ENCODE assay signal across 17 cellular contexts in the genomic region with DNA sequence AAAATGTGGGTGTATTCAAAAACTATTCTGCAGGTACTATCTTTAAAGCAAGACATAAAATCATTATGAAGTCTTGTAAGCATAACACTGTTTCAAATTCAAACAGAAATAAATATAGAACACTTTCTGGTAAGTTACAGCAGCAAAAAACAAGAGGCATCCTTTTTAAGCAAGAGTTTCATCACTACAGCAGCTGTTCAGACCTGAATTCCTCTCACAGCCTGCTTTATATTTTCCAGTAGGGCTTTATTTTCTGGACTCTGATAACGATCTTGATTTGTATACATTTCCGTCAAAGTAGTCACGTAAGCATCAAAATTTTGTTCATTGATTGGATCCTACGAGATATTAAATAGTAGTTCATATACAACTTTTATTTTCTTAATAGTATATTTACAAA. TPM values are rescaled to one million over a fixed set of nuclear protein-coding genes. Genes with fewer than 3 reads are reported as not detected.
DNase-seq lines count a peak whose midpoint lies in the region; ATAC-seq and TF ChIP-seq lines count a peak whose summit lies in the region.
"Had no signal": no experiment of that assay in that cellular context is flagged by ENCODE, and none has a peak within 500 bp of the region (broad histone marks: within the 10 kb centered on the region; RNA-seq: fewer than 3 reads in every experiment).

No MANE protein-coding gene starts in this region.

- WGBS in gastroesophageal sphincter (ENCODE audit: low coverage in 1 of 2), 2 donors = 22 to 30% methylated on average over 4 of the region's 4 CpGs
- 74 to 80% methylated on average over 4 of the region's 4 CpGs for WGBS in tibial nerve, 2 donors

- 0 out of 2 replicates have a peak overlapping the region, but pooled peaks have one; percentile 55 for H2AFZ ChIP-seq in PC-3 (ENCODE audit: low read length)

- CTCF ChIA-PET in PC-3 (lab: Charles Lee) = no interaction called here

- H3K36me3 ChIP-seq in PC-3 (ENCODE audit: low read depth, low read length) (no peaks in the 10 kb centered on the region), gastroesophageal sphincter (no peaks in the 10 kb centered on the region), skeletal muscle tissue (ENCODE audit: control insufficient read depth in 3 of 3, insufficient read depth in 3 of 3, low read length in 3 of 3) (no peaks in the 10 kb centered on the region), tibial nerve (no peaks in the 10 kb centered on the region)
- H3K36me3 ChIP-seq: suprapubic skin had no signal

- H3K27me3 ChIP-seq in PC-3 (ENCODE audit: low read length) (peaks cover 5% of the 10 kb centered on the region; the same call in 1 of the 2 replicates), gastroesophageal sphincter (no peaks in the 10 kb centered on the region), skeletal muscle tissue (ENCODE audit: control insufficient read depth in 3 of 3, insufficient read depth in 3 of 3, low read length in 3 of 3) (peaks cover 0 to 7% (median 0%) of the 10 kb centered on the region in 3 donors), tibial nerve (no peaks in the 10 kb centered on the region)

- no peak for ATAC-seq in PC-3
- peak; percentile 52 for ATAC-seq in gastroesophageal sphincter
- no peak for ATAC-seq in activated T-cell treated with anti-CD3 and anti-CD28 coated beads, Interleukin-2, amount 50 U/mL, for 72 hours (replicated peaks in 1 of 2)
- ATAC-seq: left cardiac atrium had no signal

- H3K27me3 Mint-ChIP-seq in activated T-cell treated with anti-CD3 and anti-CD28 coated beads, Interleukin-2, amount 50 U/mL, for 72 hours (ENCODE audit: low read depth) = peaks cover 13% of the 10 kb centered on the region

- no TSS peak for BruUV-seq in PC-3 (replicated peaks; lab: Mats Ljungman, UMichigan)

- no peak overlapping the region for H3K4me3 Mint-ChIP-seq in activated T-cell treated with anti-CD3 and anti-CD28 coated beads, Interleukin-2, amount 50 U/mL, for 72 hours

- DNase-seq in ELR (ENCODE audit: low read depth) = peak; percentile 31
- no peak for DNase-seq in PC-3
- no peak for DNase-seq in tibial nerve (ENCODE audit: low spot score in 2 of 2)
- no peak for DNase-seq in SIG-M5 treated with dmso at 0.1 percent for 504 hours (lab: John Stamatoyannopoulos, UW; ENCODE audit: unreplicated experiment)
- DNase-seq in activated T-cell treated with anti-CD3 and anti-CD28 coated beads, Interleukin-2, amount 50 U/mL, for 72 hours = no peak
- DNase-seq: activated effector memory CD4-positive, alpha-beta T cell treated with anti-CD3 and anti-CD28 coated beads, Interleukin-2, amount 50 U/mL, for 16 hours; midbrain; NCI-H1930; NCI-H446 treated with DMSO at 0.1 percent for 48 hours; nucleus accumbens; stimulated activated CD4-positive, alpha-beta T cell treated with anti-CD3 and anti-CD28 coated beads, Interleukin-4, amount 100 ng/mL, for 1 hour; T-helper 2 cell had no signal

- no peaks in the 10 kb centered on the region for H3K36me3 Mint-ChIP-seq in activated T-cell treated with anti-CD3 and anti-CD28 coated beads, Interleukin-2, amount 50 U/mL, for 72 hours (ENCODE audit: insufficient read depth in 2 of 2)

- no peak overlapping the region for H3K27ac Mint-ChIP-seq in activated T-cell treated with anti-CD3 and anti-CD28 coated beads, Interleukin-2, amount 50 U/mL, for 72 hours

- H3K9me3 Mint-ChIP-seq in activated T-cell treated with anti-CD3 and anti-CD28 coated beads, Interleukin-2, amount 50 U/mL, for 72 hours = no peaks in the 10 kb centered on the region

- POLR2A ChIA-PET in PC-3 (lab: Charles Lee; ENCODE audit: unreplicated experiment) = no interaction called here

- TF ChIP-seq CTCF in PC-3 (conservative IDR thresholded peaks at IDR 0.05; ENCODE audit: low read depth, low read length) (no peak), gastroesophageal sphincter (IDR thresholded peaks at IDR 0.05) (no peak), tibial nerve (IDR thresholded peaks at IDR 0.05) (no peak)

- TF ChIP-seq EP300 in gastroesophageal sphincter (IDR thresholded peaks at IDR 0.05) (no peak), tibial nerve (IDR thresholded peaks at IDR 0.05) (no peak)

- no peaks in the 10 kb centered on the region for H3K79me2 ChIP-seq in PC-3 (ENCODE audit: low read length)

- H3K4me2 ChIP-seq in PC-3 (ENCODE audit: low read length) = peak overlapping the region; percentile 58; the same call in 1 of the 2 replicates

- no peak overlapping the region for H3K4me3 ChIP-seq in PC-3 (ENCODE audit: low read length)
- H3K4me3 ChIP-seq in gastroesophageal sphincter = no peak overlapping the region
- peak overlapping the region in 1 of 3 donors; percentile 7 for H3K4me3 ChIP-seq in skeletal muscle tissue (ENCODE audit: low read length in 3 of 3)
- H3K4me3 ChIP-seq in tibial nerve = no peak overlapping the region
- H3K4me3 ChIP-seq: skin epidermis, suprapubic skin had no signal

- no peak for TF ChIP-seq POLR2A in gastroesophageal sphincter (IDR thresholded peaks at IDR 0.05)
- no peak for TF ChIP-seq POLR2A in tibial nerve (IDR thresholded peaks at IDR 0.05)

- H3K4me1 ChIP-seq in PC-3 (ENCODE audit: insufficient read depth, low read length) = 0 out of 2 replicates have a peak, but pooled peaks cover 10% of the 10 kb centered on the region
- peaks cover 0 to 22% (median 0%) of the 10 kb centered on the region in 3 donors for H3K4me1 ChIP-seq in gastroesophageal sphincter
- peaks cover 5 to 12% (median 7%) of the 10 kb centered on the region in 3 donors for H3K4me1 ChIP-seq in skeletal muscle tissue (ENCODE audit: control insufficient read depth in 3 of 3, insufficient read depth in 3 of 3, low read length in 3 of 3)
- peaks cover 0 to 3% (median 0%) of the 10 kb centered on the region in 4 donors for H3K4me1 ChIP-seq in tibial nerve

- no peaks in the 10 kb centered on the region for H3K4me1 Mint-ChIP-seq in activated T-cell treated with anti-CD3 and anti-CD28 coated beads, Interleukin-2, amount 50 U/mL, for 72 hours (ENCODE audit: low read depth)

- no peaks in the 10 kb centered on the region for H3K9me2 ChIP-seq in PC-3 (replicated peaks; ENCODE audit: low read length)

- H3F3A ChIP-seq in PC-3 (ENCODE audit: low read length, unreplicated experiment) = no peaks in the 10 kb centered on the region

- H3K9me3 ChIP-seq in PC-3 (ENCODE audit: low read length) (no peaks in the 10 kb centered on the region), gastroesophageal sphincter (no peaks in the 10 kb centered on the region), skeletal muscle tissue (ENCODE audit: control insufficient read depth in 3 of 3, low read length in 3 of 3) (no peaks in the 10 kb centered on the region), tibial nerve (no peaks in the 10 kb centered on the region)
- H3K9me3 ChIP-seq: suprapubic skin had no signal

- no peaks in the 10 kb centered on the region for H4K20me1 ChIP-seq in PC-3 (ENCODE audit: low read length)

- H3K9ac ChIP-seq in PC-3 (ENCODE audit: low read length) (no peak overlapping the region), skeletal muscle tissue (ENCODE audit: low read depth in 1 of 3, low read length in 3 of 3) (peak overlapping the region in 2 of 3 donors; percentile 42 to 74)

- H3K27ac ChIP-seq in PC-3 (ENCODE audit: low read length) = no peak overlapping the region; the same call in 1 of the 2 replicates
- H3K27ac ChIP-seq in gastroesophageal sphincter = peak overlapping the region; percentile 49 to 73 (median 62)
- peak overlapping the region; percentile 34 for H3K27ac ChIP-seq in skeletal muscle tissue (ENCODE audit: low read depth, low read length)
- H3K27ac ChIP-seq in tibial nerve = no peak overlapping the region
- H3K27ac ChIP-seq: skin epidermis, suprapubic skin had no signal

- intact Hi-C loops in PC-3 (cut with micrococcal nuclease) = no loop called here

RNA-seq across cellular contexts. Expression of a gene that starts 47.4 kb away (rescaled TPM):
- total RNA-seq in PC-3 (2014; rRNA removed) (125 and 155 TPM in 2 replicates), gastroesophageal sphincter (10 to 100 TPM; 19.9 to 95.9 (median 60.9) TPM), skeletal muscle tissue (106 TPM), tibial nerve (10 to 100 TPM; 40.4 to 72.6 (median 52.4) TPM)
- total RNA-seq in activated T-cell treated with anti-CD3 and anti-CD28 coated beads, Interleukin-2, amount 50 U/mL, for 72 hours = 1 to 10 TPM in 1 of 2 donors, under 1 TPM in 1; 0.25 to 1.8 TPM

Comparison
In these comparisons a context has a peak if more than half of its experiments do, and no peak if none do; other contexts are left out.
1. H3K27ac ChIP-seq: peak in gastroesophageal sphincter (4 of 4) and skeletal muscle tissue (single experiment); none in PC-3 (single experiment) and tibial nerve (0 of 4).
2. RNA of a gene that starts 47.4 kb away (total RNA-seq): 125 to 155 TPM in PC-3, 106 TPM in skeletal muscle tissue (single experiment), 19.9 to 95.9 TPM in gastroesophageal sphincter and 40.4 to 72.6 TPM in tibial nerve; 0.25 to 1.8 TPM in activated T-cell treated with anti-CD3 and anti-CD28 coated beads, Interleukin-2, amount 50 U/mL, for 72 hours; every median in the first group is over 4 times any median in the second.